ENCODE assay signal across 12 cellular contexts in the genomic region with DNA sequence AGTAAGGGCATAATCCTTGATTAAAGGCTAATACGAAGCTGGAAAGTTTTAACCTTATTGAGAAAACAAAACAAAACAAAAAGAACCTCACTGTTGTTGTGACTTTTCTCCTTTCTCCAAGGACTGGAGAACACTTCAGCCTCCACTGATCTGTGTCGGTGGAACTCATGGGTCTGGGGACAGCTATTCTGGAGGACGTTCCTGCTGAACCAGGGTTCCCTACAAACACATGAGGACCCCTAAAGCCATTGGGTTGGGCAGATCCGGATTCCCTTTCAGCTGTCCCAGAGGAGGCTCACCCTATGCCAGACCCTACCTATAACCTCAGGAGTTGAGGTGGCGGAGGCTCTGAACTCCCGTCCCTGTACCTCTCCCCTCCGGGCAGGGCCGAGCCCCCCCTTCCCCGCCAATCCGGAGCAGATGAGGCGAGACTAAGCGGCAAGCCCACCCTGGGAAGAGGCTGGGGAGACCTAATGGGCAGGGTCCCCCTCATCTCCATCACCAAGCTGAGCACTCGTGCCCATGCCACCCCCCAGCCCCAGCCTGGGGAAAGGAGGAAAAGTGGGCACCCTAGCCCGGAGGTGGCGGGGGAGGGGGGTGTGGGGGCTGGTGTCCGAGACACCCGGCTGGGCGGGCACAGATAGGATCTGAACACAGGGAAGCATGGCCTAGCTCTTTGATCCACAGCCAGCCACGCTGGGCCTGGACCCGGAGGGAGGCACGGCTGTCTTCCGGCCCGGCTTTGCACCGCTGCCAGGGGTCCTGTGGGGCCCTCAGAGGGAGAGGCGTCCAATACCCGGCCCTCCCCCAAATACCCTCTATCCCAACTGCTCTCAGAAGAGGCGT. TPM values are rescaled to one million over a fixed set of nuclear protein-coding genes. Genes with fewer than 3 reads are reported as not detected.
DNase-seq lines count a peak whose midpoint lies in the region; ATAC-seq and TF ChIP-seq lines count a peak whose summit lies in the region.
"Had no signal": no experiment of that assay in that cellular context is flagged by ENCODE, and none has a peak within 500 bp of the region (broad histone marks: within the 10 kb centered on the region; RNA-seq: fewer than 3 reads in every experiment).

No MANE protein-coding gene starts in this region.

- peaks cover 27% of the 10 kb centered on the region for H3K36me3 Mint-ChIP-seq in activated naive CD4-positive, alpha-beta T cell treated with anti-CD3 and anti-CD28 coated beads for 36 hours (ENCODE audit: low read depth)
- H3K36me3 Mint-ChIP-seq in activated naive CD4-positive, alpha-beta T cell treated with anti-CD3 and anti-CD28 coated beads, Interleukin-2, amount 50 U/mL, for 72 hours = peaks cover 28 to 34% of the 10 kb centered on the region in 2 donors

- no peak for ATAC-seq in activated naive CD4-positive, alpha-beta T cell treated with anti-CD3 and anti-CD28 coated beads, Interleukin-2, amount 50 U/mL, for 72 hours

- WGBS in suprapubic skin = 54% methylated on average over 20 of the region's 27 CpGs

- peak overlapping the region; percentile 91 for H3K27ac Mint-ChIP-seq in activated naive CD4-positive, alpha-beta T cell treated with anti-CD3 and anti-CD28 coated beads for 36 hours
- peak overlapping the region; percentile 91 to 98 for H3K27ac Mint-ChIP-seq in activated naive CD4-positive, alpha-beta T cell treated with anti-CD3 and anti-CD28 coated beads, Interleukin-2, amount 50 U/mL, for 72 hours

- H3K27me3 ChIP-seq in mononuclear cell (ENCODE audit: insufficient read depth, low read length) (peaks cover 24% of the 10 kb centered on the region), suprapubic skin (no peaks in the 10 kb centered on the region)

- no peak for TF ChIP-seq CTCF in suprapubic skin (IDR thresholded peaks at IDR 0.05)

- H3K9me3 ChIP-seq in mononuclear cell (ENCODE audit: low read depth, low read length) (no peaks in the 10 kb centered on the region), suprapubic skin (no peaks in the 10 kb centered on the region)

- no peak for TF ChIP-seq EP300 in suprapubic skin (IDR thresholded peaks at IDR 0.05)

- no peak for TF ChIP-seq POLR2A in suprapubic skin (IDR thresholded peaks at IDR 0.05)

- H3K4me3 ChIP-seq in mononuclear cell (ENCODE audit: low read length) (peak overlapping the region; percentile 69), suprapubic skin (peak overlapping the region; percentile 60)

- H3K4me1 Mint-ChIP-seq in activated naive CD4-positive, alpha-beta T cell treated with anti-CD3 and anti-CD28 coated beads for 36 hours (ENCODE audit: low read depth) = peaks cover 59% of the 10 kb centered on the region

- H3K9me3 Mint-ChIP-seq in activated naive CD4-positive, alpha-beta T cell treated with anti-CD3 and anti-CD28 coated beads for 36 hours = no peaks in the 10 kb centered on the region
- no peaks in the 10 kb centered on the region for H3K9me3 Mint-ChIP-seq in activated naive CD4-positive, alpha-beta T cell treated with anti-CD3 and anti-CD28 coated beads, Interleukin-2, amount 50 U/mL, for 72 hours

- H3K4me3 Mint-ChIP-seq in activated naive CD4-positive, alpha-beta T cell treated with anti-CD3 and anti-CD28 coated beads for 36 hours = peak overlapping the region; percentile 81

- no peak for DNase-seq in activated naive CD4-positive, alpha-beta T cell treated with anti-CD3 and anti-CD28 coated beads for 36 hours
- DNase-seq in activated naive CD4-positive, alpha-beta T cell treated with Interleukin-2 at 50 U/mL for 16 hours = no peak
- DNase-seq in activated naive CD4-positive, alpha-beta T cell treated with anti-CD3 and anti-CD28 coated beads, Interleukin-2, amount 50 U/mL, for 72 hours (ENCODE audit: low spot score in 2 of 2) = peak in 1 of 2 donors; percentile 17
- DNase-seq in suprapubic skin (ENCODE audit: low spot score in 2 of 2) (no peak), HEK293T (ENCODE audit: extremely low spot score) (no peak), NCI-H446 treated with DMSO at 0.1 percent for 48 hours (lab: John Stamatoyannopoulos, UW) (no peak), T-helper 2 cell (no peak)
- DNase-seq: ACHN, erythroblast, NCI-H146, NCI-H774 had no signal

- no peak overlapping the region for H3K27ac ChIP-seq in suprapubic skin

- H3K4me1 ChIP-seq in mononuclear cell (ENCODE audit: insufficient read depth, low read length) (peaks cover 37% of the 10 kb centered on the region), suprapubic skin (peaks cover 32% of the 10 kb centered on the region)

- intact Hi-C loops in activated naive CD4-positive, alpha-beta T cell treated with anti-CD3 and anti-CD28 coated beads for 36 hours (cut with micrococcal nuclease) = loop anchor here (1.0 to 10.0 kb wide), 6 partner anchors 13 to 1688 kb away; partner anchors contain the start of genes JADE2 and PPP2CA

- POLR2A ChIA-PET in HEK293T (lab: Yijun Ruan, JAX) = no interaction called here

- CTCF ChIA-PET in activated naive CD4-positive, alpha-beta T cell treated with anti-CD3 and anti-CD28 coated beads for 36 hours (lab: Charles Lee) = interaction anchor here (0.9 to 22.6 kb wide), 10 partner anchors 11 to 72 kb away, joined by 3 to 437 read pairs (median 6); no protein-coding TSS in a partner anchor
- CTCF ChIA-PET in HEK293T (lab: Yijun Ruan, JAX) = interaction anchor here (1.0 to 3.8 kb wide), 4 partner anchors 12 to 73 kb away, joined by 3 to 17 read pairs (median 4); no protein-coding TSS in a partner anchor

- H3K27me3 Mint-ChIP-seq in activated naive CD4-positive, alpha-beta T cell treated with anti-CD3 and anti-CD28 coated beads for 36 hours (ENCODE audit: low read depth) = no peaks in the 10 kb centered on the region

- H3K36me3 ChIP-seq in suprapubic skin = no peaks in the 10 kb centered on the region

TF ChIP-seq in HEK293T, 16 proteins besides CTCF, POLR2A, EP300 and RAD21:
- no peak for TF ChIP-seq NFRKB (IDR thresholded peaks at IDR 0.05)
- TF ChIP-seq TARDBP (IDR thresholded peaks at IDR 0.05) = no peak
- no peak for TF ChIP-seq HDGF (IDR thresholded peaks at IDR 0.05; ENCODE audit: borderline replicate concordance)
- no peak for TF ChIP-seq ELF4 (IDR thresholded peaks at IDR 0.05)
- TF ChIP-seq FOXK2 (IDR thresholded peaks at IDR 0.05) = no peak
- no peak for TF ChIP-seq ZNF384 (IDR thresholded peaks at IDR 0.05)
- TF ChIP-seq L3MBTL2 (conservative IDR thresholded peaks at IDR 0.05) = no peak
- no peak for TF ChIP-seq FOXA1 (IDR thresholded peaks at IDR 0.05)
- TF ChIP-seq LEF1 (IDR thresholded peaks at IDR 0.05; ENCODE audit: borderline replicate concordance) = no peak
- TF ChIP-seq FOXM1 (IDR thresholded peaks at IDR 0.05; ENCODE audit: borderline replicate concordance) = no peak
- TF ChIP-seq SUZ12 (IDR thresholded peaks at IDR 0.05) = no peak

RNA-seq across cellular contexts. Expression of gene TCF7, which starts 1.5 kb away (rescaled TPM):
- total RNA-seq in activated naive CD4-positive, alpha-beta T cell treated with anti-CD3 and anti-CD28 coated beads for 36 hours = 10 to 100 TPM; 87.9 to 92.3 TPM
- total RNA-seq in activated naive CD4-positive, alpha-beta T cell treated with anti-CD3 and anti-CD28 coated beads, Interleukin-2, amount 50 U/mL, for 72 hours = 100 to 1,000 TPM in 1 of 2 donors, 10 to 100 TPM in 1; 93.5 to 229 TPM
- total RNA-seq in mononuclear cell (193 TPM), suprapubic skin (1 to 10 TPM; 2.9 to 7.2 (median 4.9) TPM)

Comparison
In these comparisons a context has a peak if more than half of its experiments do, and no peak if none do; other contexts are left out.
1. RNA of gene TCF7, which starts 1.5 kb away (total RNA-seq): 93.5 to 229 TPM in activated naive CD4-positive, alpha-beta T cell treated with anti-CD3 and anti-CD28 coated beads, Interleukin-2, amount 50 U/mL, for 72 hours, 193 TPM in mononuclear cell (single experiment) and 87.9 to 92.3 TPM in activated naive CD4-positive, alpha-beta T cell treated with anti-CD3 and anti-CD28 coated beads for 36 hours; 2.9 to 7.2 TPM in suprapubic skin; every median in the first group is over 10 times any median in the second.